ENCODE assay signal across 9 cellular contexts in the genomic region with DNA sequence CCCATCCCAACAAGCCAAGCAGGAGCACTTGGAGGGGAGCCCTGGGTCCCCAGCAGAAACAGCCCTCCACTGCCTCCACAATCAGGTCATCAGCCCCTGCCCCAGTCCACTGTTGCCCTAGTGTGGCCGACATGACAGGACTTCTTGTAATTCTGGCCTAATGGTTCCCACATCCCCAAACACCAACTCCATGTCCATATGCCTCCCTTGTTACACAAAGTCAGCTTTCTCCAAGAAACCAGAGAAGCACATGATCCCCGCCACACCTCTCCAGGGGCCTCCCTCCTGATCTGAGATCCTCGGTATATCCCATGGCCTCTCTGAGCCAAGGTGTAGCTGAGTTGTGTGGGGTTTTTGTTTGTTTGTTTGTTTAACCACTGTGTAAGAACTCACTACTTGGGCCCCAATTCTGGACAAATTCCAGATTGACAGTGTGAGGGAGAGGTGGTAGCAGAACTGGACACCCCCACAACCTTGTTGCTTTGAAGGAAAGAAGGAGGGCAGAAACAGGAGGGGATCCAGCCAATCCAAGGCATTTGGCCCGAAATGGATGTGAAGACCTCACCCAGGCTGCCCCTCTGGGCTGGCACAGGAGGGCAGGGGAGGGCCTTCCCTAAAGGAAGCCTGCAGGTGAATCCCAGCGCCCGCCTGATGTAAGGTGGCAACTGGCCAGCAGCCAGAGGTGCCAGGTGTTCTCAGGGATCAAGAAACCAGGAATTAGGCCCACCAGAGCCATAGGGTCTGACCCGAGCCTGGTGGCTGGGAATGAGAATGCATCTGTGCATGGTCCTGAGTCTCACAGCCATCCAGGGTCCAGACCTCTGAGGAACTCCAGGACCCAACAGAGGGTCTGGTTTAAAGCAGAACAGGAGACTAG. TPM values are rescaled to one million over a fixed set of nuclear protein-coding genes. Genes with fewer than 3 reads are reported as not detected.
DNase-seq lines count a peak whose midpoint lies in the region; ATAC-seq, FAIRE-seq and TF ChIP-seq lines count a peak whose summit lies in the region.
"Had no signal": no experiment of that assay in that cellular context is flagged by ENCODE, and none has a peak within 500 bp of the region (broad histone marks: within the 10 kb centered on the region; RNA-seq: fewer than 3 reads in every experiment).

No MANE protein-coding gene starts in this region.

- no peak; a peak in 1 of 6 replicates for TF ChIP-seq CTCF in GM12878 (IDR thresholded peaks at IDR 0.05 in 2 of 3, conservative IDR thresholded peaks at IDR 0.05 in 1 of 3; ENCODE audit: control insufficient read depth in 2 of 3, extremely low read depth in 1 of 3, insufficient read depth in 1 of 3, low read depth in 3 of 3, low read length in 3 of 3)
- TF ChIP-seq CTCF in osteoblast (IDR thresholded peaks at IDR 0.05; ENCODE audit: extremely low read depth, low read depth, low read length): no peak
- TF ChIP-seq CTCF in mesothelial cell of epicardium (IDR thresholded peaks at IDR 0.05; ENCODE audit: unreplicated experiment): no peak

- peaks cover 15% of the 10 kb centered on the region for H3K4me1 Mint-ChIP-seq in mesothelial cell of epicardium

- TF ChIP-seq RAD21 in GM12878 (IDR thresholded peaks at IDR 0.05; ENCODE audit: insufficient read depth, low read depth, low read length): no peak

- H3K27me3 ChIP-seq in GM12878 (replicated peaks in 1 of 2; ENCODE audit: control insufficient read depth in 2 of 2, insufficient read depth in 2 of 2, low read length in 1 of 2): no peaks in the 10 kb centered on the region
- no peaks in the 10 kb centered on the region for H3K27me3 ChIP-seq in osteoblast (ENCODE audit: insufficient read depth, low read length)

- DNase-seq in DMS79 (lab: John Stamatoyannopoulos, UW): peak; percentile 49
- peak; percentile 65 for DNase-seq in NCI-H2029 treated with DMSO at 0.1 percent for 48 hours (lab: John Stamatoyannopoulos, UW)
- no peak for DNase-seq in GM12878 (ENCODE audit: low read depth, low spot score)
- DNase-seq in osteoblast (ENCODE audit: insufficient read length, low spot score, missing footprints): peak; percentile 62
- no peak for DNase-seq in NCI-H526 (lab: John Stamatoyannopoulos, UW)
- DNase-seq in mesothelial cell of epicardium (ENCODE audit: low spot score in 2 of 2, unreplicated experiment in 2 of 2): no peak
- no peak for DNase-seq in NCI-H226
- no peak for DNase-seq in MV-4-11 (lab: John Stamatoyannopoulos, UW)

- H2AFZ ChIP-seq in GM12878 (ENCODE audit: control insufficient read depth, low read depth, low read length) (no peak overlapping the region), osteoblast (ENCODE audit: low read length) (no peak overlapping the region)

- CTCF ChIA-PET in GM12878 (lab: Yijun Ruan, JAX): interaction anchor here (1.1 to 5.7 kb wide), 4 partner anchors 11 to 53 kb away, joined by 3 to 40 read pairs (median 30); a partner anchor contains a TSS

- intact Hi-C loops in GM12878 (cut with micrococcal nuclease; ENCODE audit: unreplicated experiment): no loop called here

- RAD21 ChIA-PET in GM12878 (lab: Charles Lee; ENCODE audit: unreplicated experiment): interaction anchor here (3.3 to 27.2 kb wide), 6 partner anchors 12 to 57 kb away, joined by 15 to 453 read pairs (median 37); a partner anchor contains a TSS

- no peak for FAIRE-seq in GM12878 (lab: Jason Lieb, UNC)
- FAIRE-seq: colon had no signal

- SMC1A ChIA-PET in GM12878 (lab: Charles Lee; ENCODE audit: uncharacterized antibody, unreplicated experiment): interaction anchor here (1.0 to 15.9 kb wide), 10 partner anchors 12 to 90 kb away, joined by 3 to 300 read pairs (median 26); a partner anchor contains a TSS

- POLR2A ChIA-PET in GM12878 (lab: Charles Lee): interaction anchor here (0.6 to 24.5 kb wide), 7 partner anchors 12 to 185 kb away, joined by 3 to 389 read pairs (median 69); a partner anchor contains a TSS

- H3K4me1 ChIP-seq in GM12878 (ENCODE audit: control insufficient read depth, insufficient read depth, low read length) (peaks cover 40% of the 10 kb centered on the region), osteoblast (ENCODE audit: insufficient read depth, low read length) (peaks cover 27% of the 10 kb centered on the region)

- H3K9me3 ChIP-seq in GM12878 (replicated peaks; ENCODE audit: control insufficient read depth, insufficient read depth, low read length): no peaks in the 10 kb centered on the region
- no peaks in the 10 kb centered on the region for H3K9me3 ChIP-seq in osteoblast (ENCODE audit: low read depth, low read length)

- in situ Hi-C loops in GM12878 (cut with MboI): no loop called here

- BruUV-seq in GM12878 (replicated peaks; lab: Mats Ljungman, UMichigan): no TSS peak

- no peaks in the 10 kb centered on the region for H3K9me3 Mint-ChIP-seq in mesothelial cell of epicardium

- peak; percentile 4 for ATAC-seq in GM12878

- peak; percentile 39; the same call in 1 of the 2 replicates for TF ChIP-seq POLR2A in GM12878 (IDR thresholded peaks at IDR 0.05; ENCODE audit: low read depth, low read length)

- peaks cover 3% of the 10 kb centered on the region for H3K36me3 Mint-ChIP-seq in mesothelial cell of epicardium

- no peak for TF ChIP-seq EP300 in GM12878 (IDR thresholded peaks at IDR 0.05; ENCODE audit: borderline replicate concordance in 1 of 2, control insufficient read depth in 1 of 2, low read depth in 2 of 2, low read length in 2 of 2)

- H3K4me3 ChIP-seq in GM12878 (no peak overlapping the region), osteoblast (ENCODE audit: insufficient read depth, low read length) (no peak overlapping the region)

- H3K27ac ChIP-seq in GM12878 (ENCODE audit: control insufficient read depth, insufficient read depth) (peak overlapping the region; percentile 6; the same call in 1 of the 2 replicates), osteoblast (ENCODE audit: low read depth, low read length) (no peak overlapping the region)

- H3K36me3 ChIP-seq in GM12878 (ENCODE audit: control insufficient read depth in 2 of 2, insufficient read depth in 2 of 2, low read length in 1 of 2) (no peaks in the 10 kb centered on the region; a peak in 2 of 4 replicates), osteoblast (ENCODE audit: insufficient read depth, low read length) (peaks cover 3% of the 10 kb centered on the region)

- H3K4me3 Mint-ChIP-seq in mesothelial cell of epicardium: no peak overlapping the region

- H4K20me1 ChIP-seq in GM12878 (ENCODE audit: control insufficient read depth, insufficient read depth): no peaks in the 10 kb centered on the region
- peaks cover 5% of the 10 kb centered on the region for H4K20me1 ChIP-seq in osteoblast (ENCODE audit: insufficient read depth, low read length)

- no peaks in the 10 kb centered on the region for H3K27me3 Mint-ChIP-seq in mesothelial cell of epicardium (ENCODE audit: low read depth)

- 86% methylated on average over 7 of the region's 7 CpGs for WGBS in GM12878 (ENCODE audit: insufficient coverage, insufficient replicate concordance, low lambda C conversion rate, missing lambda C conversion rate)

- H3K27ac Mint-ChIP-seq in mesothelial cell of epicardium: no peak overlapping the region

- no peak overlapping the region for H3K4me2 ChIP-seq in GM12878 (ENCODE audit: control insufficient read depth, insufficient read depth)
- H3K4me2 ChIP-seq in osteoblast (ENCODE audit: insufficient read depth, low read length): no peak overlapping the region

- H3K9ac ChIP-seq in GM12878 (ENCODE audit: control insufficient read depth, insufficient read depth, low read length): no peak overlapping the region

- H3K79me2 ChIP-seq in GM12878 (ENCODE audit: control insufficient read depth, insufficient read depth, low read length): no peaks in the 10 kb centered on the region; the same call in 1 of the 2 replicates
- no peaks in the 10 kb centered on the region for H3K79me2 ChIP-seq in osteoblast (ENCODE audit: insufficient read depth, low read length)

RNA-seq across cellular contexts. Expression of a gene that starts 13.5 kb away (rescaled TPM):
- total RNA-seq in GM12878 (2013; cell fraction: nucleolus; rRNA removed): 216 and 219 TPM in 2 replicates
- total RNA-seq in GM12878 (2014; rRNA removed) (29.9 and 30.5 TPM in 2 replicates), GM12878 (2014; rRNA removed; fragmentation: Illumina TruSeq; extraction: Trizol) (41.9 and 45.3 TPM in 2 replicates), GM12878 (2021) (68.0 and 74.1 TPM in 2 replicates), osteoblast (19.7 and 22.1 TPM in 2 replicates), mesothelial cell of epicardium (33.1 to 35.6 TPM (median 33.3 TPM) in 3 replicates)
- 19.0 TPM for polyA plus RNA-seq in GM12878 (2011; ENCODE audit: low read depth)
- polyA plus RNA-seq in GM12878 (2011; rRNA removed) (37.5 and 50.7 TPM in 2 replicates), GM12878 (2014; fragmentation: Illumina TruSeq; extraction: Trizol) (45.9 and 48.6 TPM in 2 replicates), GM12878 (2014; fragmentation: Nextera tagmentation; extraction: Ambion mirVana) (10 to 100 TPM in 1 of 2 experiments, 1 to 10 TPM in 1; 6.9 to 14.0 TPM), GM12878 (2014; rRNA removed) (55.9 and 56.1 TPM in 2 replicates), GM12878 (2016; fragmentation: Nextera tagmentation; extraction: Ambion mirVana) (10 to 100 TPM; 62.1 to 65.0 TPM)
- 60.7 and 77.3 TPM in 2 replicates for polyA plus RNA-seq in GM12878 (2011; cell fraction: cytosol; rRNA removed)
- 156 and 160 TPM in 2 replicates for polyA plus RNA-seq in GM12878 (2011; cell fraction: nucleus; rRNA removed)
- 32.8 and 47.6 TPM in 2 replicates for polyA plus RNA-seq in GM12878 (2012)
- polyA minus RNA-seq in GM12878 (2011; rRNA and poly(A)+ RNA removed): 171 and 202 TPM in 2 replicates
- polyA minus RNA-seq in GM12878 (2011; cell fraction: cytosol; rRNA and poly(A)+ RNA removed): 47.0 and 51.0 TPM in 2 replicates
- 234 and 331 TPM in 2 replicates for polyA minus RNA-seq in GM12878 (2011; cell fraction: nucleus; rRNA and poly(A)+ RNA removed)

Comparison
In these comparisons a context has a peak if more than half of its experiments do, and no peak if none do; other contexts are left out.
1. DNase-seq: peak in DMS79 (single experiment), NCI-H2029 treated with DMSO at 0.1 percent for 48 hours (single experiment) and osteoblast (single experiment); none in GM12878 (single experiment), NCI-H526 (0 of 2), mesothelial cell of epicardium (0 of 2), NCI-H226 (single experiment) and MV-4-11 (single experiment).